18 cellular contexts compared by ENCODE assay signal in the genomic region with DNA sequence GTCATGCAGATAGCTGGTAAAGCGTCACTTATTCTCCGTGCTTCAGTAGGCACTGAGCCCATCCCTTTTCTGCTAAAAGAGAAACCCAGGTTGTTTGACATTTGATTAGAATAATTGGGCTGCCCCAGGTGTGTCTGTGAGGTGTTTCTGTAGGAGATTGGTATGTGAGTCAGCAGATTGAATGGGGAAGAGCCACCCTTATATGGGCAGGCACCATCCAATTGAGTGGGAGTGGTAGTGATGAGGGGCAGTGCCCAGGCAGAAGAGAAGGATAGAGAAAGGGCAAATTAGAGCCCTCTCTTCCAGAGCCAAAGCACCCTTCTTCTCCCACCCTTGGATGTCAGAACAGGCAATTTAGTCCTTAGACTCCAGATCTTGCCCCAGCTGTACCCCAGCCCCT.
A peak's percentile ranks its signal among the peaks of the same experiment; 100 is the strongest.
DNase-seq lines count a peak whose midpoint lies in the region; ATAC-seq, FAIRE-seq and TF ChIP-seq lines count a peak whose summit lies in the region.
"Had no signal": no experiment of that assay in that cellular context is flagged by ENCODE, and none has a peak within 500 bp of the region (broad histone marks: within the 10 kb centered on the region; RNA-seq: fewer than 3 reads in every experiment).

No MANE protein-coding gene starts in this region.

- H3K27me3 ChIP-seq in foreskin keratinocyte: no peaks in the 10 kb centered on the region
- H3K27me3 ChIP-seq: BLaER1 had no signal

- no peak overlapping the region for H3K4me3 Mint-ChIP-seq in stimulated activated naive CD8-positive, alpha-beta T cell treated with anti-CD3 and anti-CD28 coated beads, Interleukin-15, amount 100 ng/mL, for 72 hours
- H3K4me3 Mint-ChIP-seq in WTC11 (no peak overlapping the region), type B pancreatic cell (no peak overlapping the region)
- H3K4me3 Mint-ChIP-seq: CD8-positive, alpha-beta memory T cell; HFFc6 had no signal

- no peaks in the 10 kb centered on the region for H3K4me1 ChIP-seq in foreskin keratinocyte
- H3K4me1 ChIP-seq: BLaER1, Caco-2 had no signal

- ATAC-seq in stimulated activated naive CD8-positive, alpha-beta T cell treated with anti-CD3 and anti-CD28 coated beads, Interleukin-15, amount 100 ng/mL, for 72 hours: peak; percentile 33
- ATAC-seq in stimulated activated naive CD8-positive, alpha-beta T cell treated with anti-CD3 and anti-CD28 coated beads, Interleukin-15, Interleukin-2, amounts not matched to agents 100 U/mL and 50 U/mL, for 24 hours: no peak
- ATAC-seq in WTC11 (peak; percentile 77), foreskin keratinocyte (peak; percentile 53)

- no peak overlapping the region for H3K27ac Mint-ChIP-seq in stimulated activated naive CD8-positive, alpha-beta T cell treated with anti-CD3 and anti-CD28 coated beads, Interleukin-15, amount 100 ng/mL, for 72 hours
- H3K27ac Mint-ChIP-seq in WTC11 (no peak overlapping the region), type B pancreatic cell (peak overlapping the region; percentile 62)
- H3K27ac Mint-ChIP-seq: CD8-positive, alpha-beta memory T cell; HFFc6 had no signal

- H3K4me1 Mint-ChIP-seq in stimulated activated naive CD8-positive, alpha-beta T cell treated with anti-CD3 and anti-CD28 coated beads, Interleukin-15, amount 100 ng/mL, for 72 hours: no peaks in the 10 kb centered on the region
- H3K4me1 Mint-ChIP-seq in WTC11 (peaks cover 2% of the 10 kb centered on the region; the same call in 1 of the 2 replicates), type B pancreatic cell (ENCODE audit: unreplicated experiment) (no peaks in the 10 kb centered on the region)
- H3K4me1 Mint-ChIP-seq: CD8-positive, alpha-beta memory T cell had no signal

- no peak for DNase-seq in stimulated activated naive CD8-positive, alpha-beta T cell treated with anti-CD3 and anti-CD28 coated beads, Interleukin-15, amount 100 ng/mL, for 72 hours
- DNase-seq in stimulated activated naive CD8-positive, alpha-beta T cell treated with anti-CD3 and anti-CD28 coated beads, Interleukin-15, Interleukin-2, amounts not matched to agents 100 U/mL and 50 U/mL, for 24 hours: no peak
- DNase-seq in WTC11 (ENCODE audit: low spot score) (no peak), foreskin keratinocyte (no peak), type B pancreatic cell (ENCODE audit: extremely low spot score, unreplicated experiment) (no peak), HK-2 (ENCODE audit: unreplicated experiment) (no peak), urothelium cell line (ENCODE audit: low spot score) (no peak)
- no peak for DNase-seq in effector CD4-positive, alpha-beta T cell
- DNase-seq: 8988T; AML-193; Caco-2; CD8-positive, alpha-beta memory T cell; DND-41; GDM1; HCEC 1CT; HFFc6 had no signal

- H3K27ac ChIP-seq in foreskin keratinocyte: no peak overlapping the region
- H3K27ac ChIP-seq: BLaER1 had no signal

- CTCF ChIA-PET in WTC11 (lab: Charles Lee): no interaction called here

- H3K9me3 Mint-ChIP-seq in stimulated activated naive CD8-positive, alpha-beta T cell treated with anti-CD3 and anti-CD28 coated beads, Interleukin-15, amount 100 ng/mL, for 72 hours: no peaks in the 10 kb centered on the region
- H3K9me3 Mint-ChIP-seq in WTC11 (no peaks in the 10 kb centered on the region), type B pancreatic cell (no peaks in the 10 kb centered on the region)
- H3K9me3 Mint-ChIP-seq: CD8-positive, alpha-beta memory T cell; HFFc6 had no signal

- no peaks in the 10 kb centered on the region for H3K36me3 Mint-ChIP-seq in WTC11
- H3K36me3 Mint-ChIP-seq in type B pancreatic cell: no peaks in the 10 kb centered on the region
- H3K36me3 Mint-ChIP-seq: CD8-positive, alpha-beta memory T cell had no signal

- POLR2A ChIA-PET in WTC11 (lab: Charles Lee): no interaction called here

- TF ChIP-seq CTCF in WTC11 (IDR thresholded peaks at IDR 0.05) (no peak), foreskin keratinocyte (conservative IDR thresholded peaks at IDR 0.05) (no peak), type B pancreatic cell (conservative IDR thresholded peaks at IDR 0.05) (no peak)

- FAIRE-seq in urothelium cell line (lab: Jason Lieb, UNC): no peak
- FAIRE-seq: GM19239 had no signal

- no peaks in the 10 kb centered on the region for H3K27me3 Mint-ChIP-seq in stimulated activated naive CD8-positive, alpha-beta T cell treated with anti-CD3 and anti-CD28 coated beads, Interleukin-15, amount 100 ng/mL, for 72 hours
- H3K27me3 Mint-ChIP-seq in WTC11 (ENCODE audit: low read depth) (no peaks in the 10 kb centered on the region), type B pancreatic cell (no peaks in the 10 kb centered on the region)
- H3K27me3 Mint-ChIP-seq: CD8-positive, alpha-beta memory T cell had no signal

TF ChIP-seq in WTC11, 78 proteins besides CTCF, POLR2A, EP300 and RAD21 (continues in another document):
- TF ChIP-seq ZNF416 (CRISPR knock-in tag; IDR thresholded peaks at IDR 0.05) (no peak), PREB (CRISPR knock-in tag; IDR thresholded peaks at IDR 0.05; ENCODE audit: borderline replicate concordance) (no peak), CREM (CRISPR knock-in tag; IDR thresholded peaks at IDR 0.05) (no peak), SOX15 (CRISPR knock-in tag; IDR thresholded peaks at IDR 0.05) (no peak), CBFB (CRISPR knock-in tag; IDR thresholded peaks at IDR 0.05; ENCODE audit: low read depth) (no peak), OVOL2 (CRISPR knock-in tag; IDR thresholded peaks at IDR 0.05; ENCODE audit: borderline replicate concordance) (no peak), GTF2I (CRISPR knock-in tag; conservative IDR thresholded peaks at IDR 0.05) (no peak), HMGA2 (CRISPR knock-in tag; IDR thresholded peaks at IDR 0.05) (no peak), FOXP4 (CRISPR knock-in tag; IDR thresholded peaks at IDR 0.05) (no peak)
- TF ChIP-seq, protein P1, sequence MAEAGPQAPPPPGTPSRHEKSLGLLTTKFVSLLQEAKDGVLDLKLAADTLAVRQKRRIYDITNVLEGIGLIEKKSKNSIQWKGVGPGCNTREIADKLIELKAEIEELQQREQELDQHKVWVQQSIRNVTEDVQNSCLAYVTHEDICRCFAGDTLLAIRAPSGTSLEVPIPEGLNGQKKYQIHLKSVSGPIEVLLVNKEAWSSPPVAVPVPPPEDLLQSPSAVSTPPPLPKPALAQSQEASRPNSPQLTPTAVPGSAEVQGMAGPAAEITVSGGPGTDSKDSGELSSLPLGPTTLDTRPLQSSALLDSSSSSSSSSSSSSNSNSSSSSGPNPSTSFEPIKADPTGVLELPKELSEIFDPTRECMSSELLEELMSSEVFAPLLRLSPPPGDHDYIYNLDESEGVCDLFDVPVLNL (CRISPR knock-in tag; IDR thresholded peaks at IDR 0.05; ENCODE audit: borderline replicate concordance, low read depth): no peak
- TF ChIP-seq, protein P2, sequence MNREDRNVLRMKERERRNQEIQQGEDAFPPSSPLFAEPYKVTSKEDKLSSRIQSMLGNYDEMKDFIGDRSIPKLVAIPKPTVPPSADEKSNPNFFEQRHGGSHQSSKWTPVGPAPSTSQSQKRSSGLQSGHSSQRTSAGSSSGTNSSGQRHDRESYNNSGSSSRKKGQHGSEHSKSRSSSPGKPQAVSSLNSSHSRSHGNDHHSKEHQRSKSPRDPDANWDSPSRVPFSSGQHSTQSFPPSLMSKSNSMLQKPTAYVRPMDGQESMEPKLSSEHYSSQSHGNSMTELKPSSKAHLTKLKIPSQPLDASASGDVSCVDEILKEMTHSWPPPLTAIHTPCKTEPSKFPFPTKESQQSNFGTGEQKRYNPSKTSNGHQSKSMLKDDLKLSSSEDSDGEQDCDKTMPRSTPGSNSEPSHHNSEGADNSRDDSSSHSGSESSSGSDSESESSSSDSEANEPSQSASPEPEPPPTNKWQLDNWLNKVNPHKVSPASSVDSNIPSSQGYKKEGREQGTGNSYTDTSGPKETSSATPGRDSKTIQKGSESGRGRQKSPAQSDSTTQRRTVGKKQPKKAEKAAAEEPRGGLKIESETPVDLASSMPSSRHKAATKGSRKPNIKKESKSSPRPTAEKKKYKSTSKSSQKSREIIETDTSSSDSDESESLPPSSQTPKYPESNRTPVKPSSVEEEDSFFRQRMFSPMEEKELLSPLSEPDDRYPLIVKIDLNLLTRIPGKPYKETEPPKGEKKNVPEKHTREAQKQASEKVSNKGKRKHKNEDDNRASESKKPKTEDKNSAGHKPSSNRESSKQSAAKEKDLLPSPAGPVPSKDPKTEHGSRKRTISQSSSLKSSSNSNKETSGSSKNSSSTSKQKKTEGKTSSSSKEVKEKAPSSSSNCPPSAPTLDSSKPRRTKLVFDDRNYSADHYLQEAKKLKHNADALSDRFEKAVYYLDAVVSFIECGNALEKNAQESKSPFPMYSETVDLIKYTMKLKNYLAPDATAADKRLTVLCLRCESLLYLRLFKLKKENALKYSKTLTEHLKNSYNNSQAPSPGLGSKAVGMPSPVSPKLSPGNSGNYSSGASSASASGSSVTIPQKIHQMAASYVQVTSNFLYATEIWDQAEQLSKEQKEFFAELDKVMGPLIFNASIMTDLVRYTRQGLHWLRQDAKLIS (CRISPR knock-in tag; IDR thresholded peaks at IDR 0.05; ENCODE audit: borderline replicate concordance): no peak
